Comparison of ENCODE assay signal across 21 cellular contexts in genomic region chr5:55918097-55919035, GRCh38.
A peak's percentile ranks its signal among the peaks of the same experiment; 100 is the strongest.
DNase-seq lines count a peak whose midpoint lies in the region; ATAC-seq, FAIRE-seq and TF ChIP-seq lines count a peak whose summit lies in the region.
"Had no signal": no experiment of that assay in that cellular context is flagged by ENCODE, and none has a peak within 500 bp of the region (broad histone marks: within the 10 kb centered on the region; RNA-seq: fewer than 3 reads in every experiment).

No MANE protein-coding gene starts in this region.

- intact Hi-C loops in left ventricle myocardium superior (cut with micrococcal nuclease) (no loop called here), left ventricle myocardium inferior (cut with micrococcal nuclease) (no loop called here), thyroid gland (cut with DNase I) (no loop called here)

- WGBS in thyroid gland, 2 donors: 94 to 95% methylated on average over 17 of the region's 17 CpGs

- no peak for FAIRE-seq in urothelium cell line (lab: Jason Lieb, UNC)
- FAIRE-seq: TTC549 had no signal

- TF ChIP-seq CTCF in left ventricle myocardium inferior (IDR thresholded peaks at IDR 0.05; ENCODE audit: borderline replicate concordance) (no peak), thyroid gland (IDR thresholded peaks at IDR 0.05) (no peak)

- H3K27ac ChIP-seq in left ventricle myocardium inferior (replicated peaks): no peak overlapping the region
- H3K27ac ChIP-seq in thyroid gland: no peak overlapping the region
- H3K27ac ChIP-seq: GM23248, SJSA1 had no signal

- no peak for TF ChIP-seq POLR2A in thyroid gland (IDR thresholded peaks at IDR 0.05)

- peaks cover 39% of the 10 kb centered on the region for H3K4me1 Mint-ChIP-seq in stimulated activated naive CD8-positive, alpha-beta T cell treated with anti-CD3 and anti-CD28 coated beads, Interleukin-15, Interleukin-2, amounts not matched to agents 100 ng/mL and 50 ng/mL, for 24 hours (ENCODE audit: low read depth)

- H3K36me3 ChIP-seq in left ventricle myocardium inferior (no peaks in the 10 kb centered on the region), thyroid gland (no peaks in the 10 kb centered on the region)
- H3K36me3 ChIP-seq: BE2C, SJSA1 had no signal

- H3K36me3 Mint-ChIP-seq in stimulated activated naive CD8-positive, alpha-beta T cell treated with anti-CD3 and anti-CD28 coated beads, Interleukin-15, Interleukin-2, amounts not matched to agents 100 ng/mL and 50 ng/mL, for 24 hours (ENCODE audit: low read depth): no peaks in the 10 kb centered on the region
- H3K36me3 Mint-ChIP-seq: activated naive CD8-positive, alpha-beta T cell; naive B cell had no signal

- H3K9me3 Mint-ChIP-seq in stimulated activated naive CD8-positive, alpha-beta T cell treated with anti-CD3 and anti-CD28 coated beads, Interleukin-15, Interleukin-2, amounts not matched to agents 100 ng/mL and 50 ng/mL, for 24 hours: no peaks in the 10 kb centered on the region
- H3K9me3 Mint-ChIP-seq: naive B cell had no signal

- no peak overlapping the region for H3K4me3 ChIP-seq in left ventricle myocardium inferior
- H3K4me3 ChIP-seq in thyroid gland (replicated peaks in 1 of 3): no peak overlapping the region
- H3K4me3 ChIP-seq: GM23248, SJSA1 had no signal

- no peaks in the 10 kb centered on the region for H3K9me3 ChIP-seq in left ventricle myocardium inferior (replicated peaks)
- H3K9me3 ChIP-seq in thyroid gland: no peaks in the 10 kb centered on the region
- H3K9me3 ChIP-seq: BE2C, SJSA1 had no signal

- H3K4me1 ChIP-seq in left ventricle myocardium inferior (no peaks in the 10 kb centered on the region), thyroid gland (peaks cover 0 to 6% of the 10 kb centered on the region in 2 donors)
- H3K4me1 ChIP-seq: BE2C had no signal

- no peak overlapping the region for H3K4me3 Mint-ChIP-seq in stimulated activated naive CD8-positive, alpha-beta T cell treated with anti-CD3 and anti-CD28 coated beads, Interleukin-15, Interleukin-2, amounts not matched to agents 100 ng/mL and 50 ng/mL, for 24 hours
- H3K4me3 Mint-ChIP-seq: activated naive CD8-positive, alpha-beta T cell; naive B cell had no signal

- ATAC-seq in left ventricle myocardium superior: peak; percentile 44
- ATAC-seq in GM18868 (IDR thresholded peaks at IDR 0.05; ENCODE audit: unreplicated experiment): no peak

- no peak for DNase-seq in left ventricle myocardium superior
- DNase-seq in left ventricle myocardium inferior: no peak
- peak; percentile 35 for DNase-seq in RPMI8226
- peak; percentile 78 for DNase-seq in left kidney (ENCODE audit: low read depth, low spot score)
- DNase-seq in urothelium cell line (ENCODE audit: low spot score): no peak
- DNase-seq in thyroid gland: no peak
- DNase-seq: BE2C; DMS79 treated with DMSO at 0.1 percent for 48 hours; effector CD4-positive, alpha-beta T cell; GM23248; hippocampal formation; Kasumi-1; naive B cell; NCI-H146; NCI-H2227 treated with DMSO at 0.1 percent for 48 hours had no signal

- H3K27me3 Mint-ChIP-seq in stimulated activated naive CD8-positive, alpha-beta T cell treated with anti-CD3 and anti-CD28 coated beads, Interleukin-15, Interleukin-2, amounts not matched to agents 100 ng/mL and 50 ng/mL, for 24 hours: no peaks in the 10 kb centered on the region
- H3K27me3 Mint-ChIP-seq: activated naive CD8-positive, alpha-beta T cell; progenitor cell of endocrine pancreas had no signal

- H3K27ac Mint-ChIP-seq in stimulated activated naive CD8-positive, alpha-beta T cell treated with anti-CD3 and anti-CD28 coated beads, Interleukin-15, Interleukin-2, amounts not matched to agents 100 ng/mL and 50 ng/mL, for 24 hours: peak overlapping the region; percentile 22
- H3K27ac Mint-ChIP-seq: progenitor cell of endocrine pancreas had no signal

- H3K27me3 ChIP-seq in left ventricle myocardium inferior (ENCODE audit: low read depth) (no peaks in the 10 kb centered on the region), thyroid gland (no peaks in the 10 kb centered on the region)
- H3K27me3 ChIP-seq: BE2C, SJSA1 had no signal

Comparison
In these comparisons a context has a peak if more than half of its experiments do, and no peak if none do; other contexts are left out.
1. DNase-seq: peak in RPMI8226 (single experiment) and left kidney (single experiment); none in left ventricle myocardium superior (single experiment), left ventricle myocardium inferior (single experiment), urothelium cell line (single experiment) and thyroid gland (0 of 2).